In genomic region chr17:19507673-19508326, GRCh38 we compare ENCODE assay signal across 8 cellular contexts. TPM values are rescaled to one million over a fixed set of nuclear protein-coding genes. Genes with fewer than 3 reads are reported as not detected.
DNase-seq lines count a peak whose midpoint lies in the region; ATAC-seq and TF ChIP-seq lines count a peak whose summit lies in the region.

No MANE protein-coding gene starts in this region.

- no peaks in the 10 kb centered on the region for H3K27me3 ChIP-seq in KMS-11 (ENCODE audit: insufficient read depth, low read depth)

- no peak overlapping the region for H3K4me3 ChIP-seq in KMS-11 (IDR thresholded peaks at IDR 0.05; ENCODE audit: insufficient read depth, low read depth, low read length)
- peak overlapping the region; percentile 77 for H3K4me3 ChIP-seq in fibroblast of villous mesenchyme (ENCODE audit: low read depth, low read length)

- H2AFZ ChIP-seq in KMS-11 (ENCODE audit: low read depth): peak overlapping the region; percentile 78

- H3K4me1 Mint-ChIP-seq in nephron: peaks cover 22% of the 10 kb centered on the region

- peak overlapping the region; percentile 25; the same call in 1 of the 2 replicates for H3K9ac ChIP-seq in KMS-11

- H3K4me2 ChIP-seq in KMS-11: peak overlapping the region; percentile 34; the same call in 1 of the 2 replicates

- no peaks in the 10 kb centered on the region for H3K36me3 ChIP-seq in KMS-11 (ENCODE audit: insufficient read depth)

- CTCF ChIA-PET in RWPE1 (lab: Yijun Ruan, JAX): no interaction called here

- peak overlapping the region; percentile 66 to 88 (median 76) for H3K27ac Mint-ChIP-seq in nephron

- peak; percentile 71 for ATAC-seq in GM21526 (IDR thresholded peaks at IDR 0.05; ENCODE audit: low FRiP score, unreplicated experiment)
- peak; percentile 84 for ATAC-seq in stimulated activated naive CD8-positive, alpha-beta T cell treated with anti-CD3 and anti-CD28 coated beads, Interleukin-15, Interleukin-2, amounts not matched to agents 100 U/mL and 50 U/mL, for 24 hours

- H3K36me3 Mint-ChIP-seq in nephron (ENCODE audit: low read depth): no peaks in the 10 kb centered on the region

- peak overlapping the region; percentile 85 to 95 (median 90) for H3K4me3 Mint-ChIP-seq in nephron

- POLR2A ChIA-PET in RWPE1 (lab: Yijun Ruan, JAX; ENCODE audit: low non-redundant PET): no interaction called here

- H3K79me2 ChIP-seq in KMS-11 (ENCODE audit: insufficient read depth, low read depth): no peaks in the 10 kb centered on the region

- peaks cover 4% of the 10 kb centered on the region for H3K27me3 Mint-ChIP-seq in nephron (ENCODE audit: low read depth)

- peaks cover 2% of the 10 kb centered on the region for H3K9me3 Mint-ChIP-seq in nephron

- H3K27ac ChIP-seq in KMS-11 (0 out of 2 replicates have a peak overlapping the region, but pooled peaks have one; percentile 22), RWPE1 (peak overlapping the region; percentile 95)

- H4K20me1 ChIP-seq in KMS-11 (ENCODE audit: insufficient read depth): no peaks in the 10 kb centered on the region

- peaks cover 7% of the 10 kb centered on the region for H3K4me1 ChIP-seq in KMS-11 (ENCODE audit: low read depth, poor library complexity, severe bottlenecking)

- DNase-seq in COR-L47 (lab: John Stamatoyannopoulos, UW): peak; percentile 58
- peak; percentile 89 for DNase-seq in RWPE1 (ENCODE audit: low spot score)
- peak; percentile 32 for DNase-seq in activated gamma-delta T cell (lab: John Stamatoyannopoulos, UW)
- peak; percentile 92 for DNase-seq in fibroblast of villous mesenchyme (ENCODE audit: low read depth)
- peak; percentile 77 for DNase-seq in stimulated activated naive CD8-positive, alpha-beta T cell treated with anti-CD3 and anti-CD28 coated beads, Interleukin-15, Interleukin-2, amounts not matched to agents 100 U/mL and 50 U/mL, for 24 hours

- TF ChIP-seq CTCF in KMS-11 (conservative IDR thresholded peaks at IDR 0.05; ENCODE audit: low read depth, low read length) (no peak), RWPE1 (conservative IDR thresholded peaks at IDR 0.05; ENCODE audit: low read depth) (no peak), fibroblast of villous mesenchyme (IDR thresholded peaks at IDR 0.05; ENCODE audit: insufficient read depth, low read depth, low read length) (no peak), nephron (IDR thresholded peaks at IDR 0.05; ENCODE audit: unreplicated experiment in 3 of 3) (no peak)

RNA-seq across cellular contexts. Expression of gene SLC47A1, which starts 25.9 kb away (rescaled TPM):
- under 0.01 and 0.86 TPM in 2 replicates for total RNA-seq in fibroblast of villous mesenchyme

Comparison
In these comparisons a context has a peak if more than half of its experiments do, and no peak if none do; other contexts are left out.
1. DNase-seq: peak in every context shown above with its lines; median percentile 92 in fibroblast of villous mesenchyme; 89 in RWPE1; 77 in stimulated activated naive CD8-positive, alpha-beta T cell treated with anti-CD3 and anti-CD28 coated beads, Interleukin-15, Interleukin-2, amounts not matched to agents 100 U/mL and 50 U/mL, for 24 hours; 58 in COR-L47; 32 in activated gamma-delta T cell.